In genomic region chr4:95637047-95637600, GRCh38 we compare ENCODE assay signal across 9 cellular contexts.
DNase-seq lines count a peak whose midpoint lies in the region; TF ChIP-seq lines count a peak whose summit lies in the region.
"Had no signal": no experiment of that assay in that cellular context is flagged by ENCODE, and none has a peak within 500 bp of the region (broad histone marks: within the 10 kb centered on the region; RNA-seq: fewer than 3 reads in every experiment).

No MANE protein-coding gene starts in this region.

- H3K27ac ChIP-seq in AG04450 (ENCODE audit: low read depth, low read length), result no peak overlapping the region
- no peak overlapping the region for H3K27ac ChIP-seq in effector memory CD4-positive, alpha-beta T cell (ENCODE audit: insufficient read depth, low read length, poor library complexity, severe bottlenecking)
- H3K27ac ChIP-seq in tibial artery, result no peak overlapping the region

- H3K27me3 ChIP-seq in AG04450 (ENCODE audit: control insufficient read depth, insufficient read depth, low read length) (no peaks in the 10 kb centered on the region), tibial artery (no peaks in the 10 kb centered on the region)
- no peaks in the 10 kb centered on the region for H3K27me3 ChIP-seq in effector memory CD4-positive, alpha-beta T cell (replicated peaks; ENCODE audit: control insufficient read depth, insufficient read depth, low read length, poor library complexity, severe bottlenecking)

- POLR2A ChIA-PET in AG04450 (lab: Yijun Ruan, JAX), result no interaction called here

- H3K4me3 Mint-ChIP-seq in brain, result no peak overlapping the region
- H3K4me3 Mint-ChIP-seq: CD4-positive, CD25-positive, alpha-beta regulatory T cell had no signal

- intact Hi-C loops in tibial artery (cut with DNase I; ENCODE audit: low total_unique reads), result no loop called here

- H3K9me3 ChIP-seq in AG04450 (ENCODE audit: control insufficient read depth, insufficient read depth, low read length) (no peaks in the 10 kb centered on the region), tibial artery (no peaks in the 10 kb centered on the region)
- H3K9me3 ChIP-seq in effector memory CD4-positive, alpha-beta T cell (ENCODE audit: control insufficient read depth, low read length), result no peaks in the 10 kb centered on the region

- H3K4me3 ChIP-seq in AG04450 (ENCODE audit: low read depth, low read length) (no peak overlapping the region), tibial artery (no peak overlapping the region)
- H3K4me3 ChIP-seq in Jurkat, Clone E6-1 (ENCODE audit: low read length), result no peak overlapping the region
- no peak overlapping the region for H3K4me3 ChIP-seq in effector memory CD4-positive, alpha-beta T cell (ENCODE audit: insufficient read depth, low read depth, low read length, poor library complexity, severe bottlenecking)

- TF ChIP-seq CTCF in AG04450 (IDR thresholded peaks at IDR 0.05; ENCODE audit: low read depth, low read length) (peak; percentile 41), brain (conservative IDR thresholded peaks at IDR 0.05) (peak; percentile 27 to 58), tibial artery (IDR thresholded peaks at IDR 0.05) (peak in 1 of 2 experiments; percentile 10)

- DNase-seq in AG04450 (ENCODE audit: low read depth, low spot score) (no peak), kidney glomerular epithelial cell (lab: John Stamatoyannopoulos, UW) (peak; percentile 35), NCI-H345 treated with DMSO at 0.1 percent for 48 hours (lab: John Stamatoyannopoulos, UW; ENCODE audit: unreplicated experiment) (no peak), tibial artery (no peak)
- DNase-seq in Jurkat, Clone E6-1 (ENCODE audit: low read depth, low spot score), result peak; percentile 16
- no peak for DNase-seq in stimulated activated naive CD4-positive, alpha-beta T cell treated with Interleukin-2 at 50 U/mL for 16 hours (lab: John Stamatoyannopoulos, UW)
- no peak for DNase-seq in effector memory CD4-positive, alpha-beta T cell
- DNase-seq: CD4-positive, CD25-positive, alpha-beta regulatory T cell had no signal

- CTCF ChIA-PET in AG04450 (lab: Charles Lee), result interaction anchor here (1.0 to 3.0 kb wide), 3 partner anchors 15 to 471 kb away, joined by 3 to 8 read pairs (median 3); no protein-coding TSS in a partner anchor

- peaks cover 4% of the 10 kb centered on the region for H3K27me3 Mint-ChIP-seq in brain
- H3K27me3 Mint-ChIP-seq: CD4-positive, CD25-positive, alpha-beta regulatory T cell had no signal

- no peaks in the 10 kb centered on the region for H3K9me3 Mint-ChIP-seq in brain

- no peak overlapping the region for H3K27ac Mint-ChIP-seq in brain
- H3K27ac Mint-ChIP-seq: CD4-positive, CD25-positive, alpha-beta regulatory T cell had no signal

- H3K4me1 Mint-ChIP-seq in brain, result peaks cover 33% of the 10 kb centered on the region
- H3K4me1 Mint-ChIP-seq: CD4-positive, CD25-positive, alpha-beta regulatory T cell had no signal

- no peaks in the 10 kb centered on the region for H3K4me1 ChIP-seq in effector memory CD4-positive, alpha-beta T cell (ENCODE audit: control insufficient read depth, insufficient read depth, low read length, poor library complexity, severe bottlenecking)
- H3K4me1 ChIP-seq in tibial artery, result no peaks in the 10 kb centered on the region

- no peaks in the 10 kb centered on the region for H3K36me3 Mint-ChIP-seq in brain
- H3K36me3 Mint-ChIP-seq: CD4-positive, CD25-positive, alpha-beta regulatory T cell had no signal

- H3K36me3 ChIP-seq in effector memory CD4-positive, alpha-beta T cell (ENCODE audit: control insufficient read depth, insufficient read depth, low read length), result no peaks in the 10 kb centered on the region
- H3K36me3 ChIP-seq in tibial artery, result no peaks in the 10 kb centered on the region

Comparison
In these comparisons a context has a peak if more than half of its experiments do, and no peak if none do; other contexts are left out.
1. DNase-seq: peak in Jurkat, Clone E6-1 (single experiment) and kidney glomerular epithelial cell (single experiment); none in AG04450 (single experiment), stimulated activated naive CD4-positive, alpha-beta T cell treated with Interleukin-2 at 50 U/mL for 16 hours (single experiment), effector memory CD4-positive, alpha-beta T cell (0 of 3), NCI-H345 treated with DMSO at 0.1 percent for 48 hours (single experiment) and tibial artery (0 of 2).